8 cellular contexts compared by ENCODE assay signal in the genomic region with DNA sequence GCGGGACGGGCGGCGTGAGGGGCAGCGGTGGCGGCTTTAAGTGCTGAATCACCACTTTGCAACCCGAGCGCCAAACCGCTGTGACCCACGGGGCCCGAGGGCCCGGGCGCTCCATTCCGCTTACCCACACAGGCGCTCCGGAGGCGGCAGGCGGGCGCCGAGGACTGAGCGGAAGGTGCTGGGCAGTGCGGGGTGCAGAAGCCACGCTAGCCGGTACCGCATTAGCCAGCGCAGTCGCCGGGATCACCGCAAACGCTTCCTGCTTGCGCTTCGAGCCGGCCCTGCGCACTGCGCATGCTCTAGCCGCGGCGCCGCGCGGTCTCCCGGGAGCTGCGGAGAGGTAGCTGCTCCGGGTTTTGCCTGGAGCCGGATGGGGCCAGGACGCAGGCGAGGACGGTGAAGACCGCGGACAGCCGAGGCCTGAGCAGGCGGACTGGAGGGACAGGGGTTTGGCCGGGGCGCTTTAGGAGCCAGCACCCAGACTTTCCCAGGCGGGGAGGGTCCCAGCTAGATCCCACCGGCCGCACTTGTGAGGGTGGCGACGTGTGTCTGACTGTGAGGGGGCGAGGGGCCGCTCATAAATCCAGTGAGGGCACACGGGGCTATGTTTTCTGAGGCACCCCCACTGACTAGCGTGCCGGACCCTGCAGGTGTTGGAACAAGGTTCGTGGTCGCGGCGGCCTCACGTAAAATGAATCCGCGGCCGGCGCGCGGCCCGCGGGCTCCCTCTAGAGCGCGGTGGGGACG. TPM values are rescaled to one million over a fixed set of nuclear protein-coding genes. Genes with fewer than 3 reads are reported as not detected.
A peak's percentile ranks its signal among the peaks of the same experiment; 100 is the strongest.
DNase-seq lines count a peak whose midpoint lies in the region; ATAC-seq, FAIRE-seq and TF ChIP-seq lines count a peak whose summit lies in the region.

A gene (minus strand): TSS at position 296 of the 747 bp plus-strand sequence. CDS start 74 bp downstream, at position 222.

- dilution Hi-C loops in keratinocyte (cut with MboI; ENCODE audit: extremely low pct_ligation_motif_present, low sequenced_read_pairs) = no loop called here

- H3K27ac ChIP-seq in ACC112 (ENCODE audit: low read depth, low read length) (peak within 1 kb of the TSS; percentile 72), keratinocyte (ENCODE audit: control insufficient read depth, insufficient read depth, low read length) (peak within 1 kb of the TSS; percentile 87)

- H3K27me3 ChIP-seq in ACC112 (ENCODE audit: insufficient read depth, low read length) = no peaks in the 10 kb centered on the region
- no peaks in the 10 kb centered on the region for H3K27me3 ChIP-seq in keratinocyte (ENCODE audit: control insufficient read depth, extremely low read depth, insufficient read depth, low read length)

- H3K79me2 ChIP-seq in ACC112 (ENCODE audit: control insufficient read depth, insufficient read depth, low read length, unreplicated experiment) (peaks cover 34% of the 10 kb centered on the region), keratinocyte (ENCODE audit: control insufficient read depth, insufficient read depth, low read length) (peaks cover 33% of the 10 kb centered on the region)

- peak; percentile 70 to 94 (median 93) for TF ChIP-seq CTCF in keratinocyte (optimal IDR thresholded peaks at IDR 0.05 in 1 of 3, IDR thresholded peaks at IDR 0.05 in 1 of 3, conservative IDR thresholded peaks at IDR 0.05 in 1 of 3; ENCODE audit: extremely low read depth in 1 of 3, insufficient read depth in 2 of 3, low read length in 3 of 3)

- H2AFZ ChIP-seq in ACC112 (ENCODE audit: low read length, unreplicated experiment) (peak within 1 kb of the TSS; percentile 86), keratinocyte (ENCODE audit: control insufficient read depth, low read length) (peak within 1 kb of the TSS; percentile 95)

- no peaks in the 10 kb centered on the region for H3K9me1 ChIP-seq in keratinocyte (ENCODE audit: control insufficient read depth, extremely low read depth, insufficient read depth, low read length)

- H3K9me3 ChIP-seq in keratinocyte (ENCODE audit: control insufficient read depth, low read depth, low read length) = no peaks in the 10 kb centered on the region

- DNase-seq in NCI-H2171 treated with DMSO at 0.1 percent for 48 hours (lab: John Stamatoyannopoulos, UW) = peak; percentile 61
- DNase-seq in activated CD4-positive, CD25-positive, alpha-beta regulatory T cell (lab: John Stamatoyannopoulos, UW) = peak; percentile 61 to 71 (median 64)
- peak; percentile 79 for DNase-seq in central memory CD4-positive, alpha-beta T cell
- no peak for DNase-seq in keratinocyte (ENCODE audit: low read depth, low spot score)
- peak; percentile 58 to 72 for DNase-seq in stimulated activated CD4-positive, alpha-beta T cell treated with anti-CD3 and anti-CD28 coated beads, Interleukin-15, amount 100 ng/mL, for 1 hour (ENCODE audit: low read depth in 1 of 2, low spot score in 1 of 2)

- H3K4me1 ChIP-seq in ACC112 (ENCODE audit: control insufficient read depth, insufficient read depth, low read length, unreplicated experiment) = peaks cover 27% of the 10 kb centered on the region
- peaks cover 26% of the 10 kb centered on the region for H3K4me1 ChIP-seq in keratinocyte (ENCODE audit: control insufficient read depth, extremely low read depth, insufficient read depth, low read length)

- H3K4me3 ChIP-seq in ACC112 (ENCODE audit: low read depth, low read length) (peak within 1 kb of the TSS; percentile 92), keratinocyte (ENCODE audit: control insufficient read depth in 2 of 3, extremely low read depth in 1 of 3, insufficient read depth in 2 of 3, low read depth in 1 of 3, low read length in 3 of 3) (peak within 1 kb of the TSS; percentile 66 to 93 (median 83))

- no peak for FAIRE-seq in keratinocyte (lab: Jason Lieb, UNC)

- H3K9ac ChIP-seq in keratinocyte (ENCODE audit: control insufficient read depth, extremely low read depth, insufficient read depth, low read length) = peak within 1 kb of the TSS; percentile 91

- H4K20me1 ChIP-seq in keratinocyte (ENCODE audit: control insufficient read depth, extremely low read depth, insufficient read depth, low read length) = no peaks in the 10 kb centered on the region

- no peaks in the 10 kb centered on the region for H3K36me3 ChIP-seq in ACC112 (ENCODE audit: insufficient read depth, low read length)
- no peaks in the 10 kb centered on the region for H3K36me3 ChIP-seq in keratinocyte (ENCODE audit: control insufficient read depth in 2 of 2, extremely low read depth in 1 of 2, insufficient read depth in 2 of 2, low read length in 2 of 2)

- peak; percentile 80 for ATAC-seq in GM18511 (IDR thresholded peaks at IDR 0.05; ENCODE audit: unreplicated experiment)
- ATAC-seq in HG03039 (IDR thresholded peaks at IDR 0.05; ENCODE audit: unreplicated experiment) = peak; percentile 65

- H3K4me2 ChIP-seq in keratinocyte (ENCODE audit: control insufficient read depth, extremely low read depth, insufficient read depth, low read depth, low read length) = peak within 1 kb of the TSS; percentile 97

RNA-seq across cellular contexts. Expression of the gene that starts here (rescaled TPM):
- 13.7 to 24.4 TPM (median 16.5 TPM) in 3 replicates for polyA plus RNA-seq in keratinocyte
- 18.8 TPM for polyA plus RNA-seq in keratinocyte (2011; ENCODE audit: low read depth)
- polyA plus RNA-seq in keratinocyte (2011; cell fraction: cytosol; rRNA removed) = 8.0 and 21.7 TPM in 2 replicates
- polyA plus RNA-seq in keratinocyte (2011; cell fraction: nucleus; rRNA removed) = 20.9 and 22.6 TPM in 2 replicates
- polyA plus RNA-seq in keratinocyte (2012; ENCODE audit: low replicate concordance) = 14.9 and 23.8 TPM in 2 replicates
- 15.1 to 51.9 TPM (median 41.5 TPM) in 3 replicates for polyA minus RNA-seq in keratinocyte
- 20.3 TPM for polyA minus RNA-seq in keratinocyte (2011; cell fraction: cytosol; rRNA and poly(A)+ RNA removed)
- polyA minus RNA-seq in keratinocyte (2011; cell fraction: nucleus; rRNA and poly(A)+ RNA removed) = 24.1 and 39.4 TPM in 2 replicates
